8 cellular contexts compared by ENCODE assay signal in genomic region chr12:93378373-93379310, GRCh38. TPM values are rescaled to one million over a fixed set of nuclear protein-coding genes. Genes with fewer than 3 reads are reported as not detected.
DNase-seq lines count a peak whose midpoint lies in the region; ATAC-seq and TF ChIP-seq lines count a peak whose summit lies in the region.

No MANE protein-coding gene starts in this region.

- H3K79me1 ChIP-seq in mesendoderm (ENCODE audit: low read length), result peaks cover 4% of the 10 kb centered on the region

- H3K4me3 ChIP-seq in AG04450 (ENCODE audit: low read depth, low read length), result peak overlapping the region; percentile 91
- peak overlapping the region; percentile 95 for H3K4me3 ChIP-seq in mesendoderm (ENCODE audit: low read length)

- H2BK15ac ChIP-seq in mesendoderm (replicated peaks; ENCODE audit: low read depth), result no peak overlapping the region

- no peaks in the 10 kb centered on the region for H3K36me3 ChIP-seq in mesendoderm (ENCODE audit: control insufficient read depth, insufficient read depth, low read length)

- no peak overlapping the region for H4K5ac ChIP-seq in mesendoderm (ENCODE audit: low read length)

- ATAC-seq in GM18520 (IDR thresholded peaks at IDR 0.05; ENCODE audit: unreplicated experiment) (peak; percentile 16), HG03066 (IDR thresholded peaks at IDR 0.05; ENCODE audit: low read depth, unreplicated experiment) (peak; percentile 30)

- H3K23ac ChIP-seq in mesendoderm (ENCODE audit: low read length), result no peak overlapping the region

- H3K9me3 ChIP-seq in AG04450 (ENCODE audit: control insufficient read depth, insufficient read depth, low read length), result no peaks in the 10 kb centered on the region

- H2BK120ac ChIP-seq in mesendoderm (ENCODE audit: low read depth, low read length), result no peak overlapping the region

- H3K18ac ChIP-seq in mesendoderm (ENCODE audit: low read length), result peak overlapping the region; percentile 60

- H3K9ac ChIP-seq in mesendoderm (ENCODE audit: low read length), result peak overlapping the region; percentile 97

- POLR2A ChIA-PET in AG04450 (lab: Yijun Ruan, JAX), result interaction anchor here (1.0 kb wide), 1 partner anchor 9 kb away, joined by 3 read pairs; no protein-coding TSS in a partner anchor

- H4K8ac ChIP-seq in mesendoderm (ENCODE audit: low read depth, low read length), result no peak overlapping the region

- no peak for TF ChIP-seq CTCF in AG04450 (IDR thresholded peaks at IDR 0.05; ENCODE audit: low read depth, low read length)

- no peaks in the 10 kb centered on the region for H3K27me3 ChIP-seq in AG04450 (ENCODE audit: control insufficient read depth, insufficient read depth, low read length)
- H3K27me3 ChIP-seq in mesendoderm (ENCODE audit: insufficient read depth, low read length, poor library complexity), result no peaks in the 10 kb centered on the region

- DNase-seq in AG04450 (ENCODE audit: low read depth, low spot score) (peak; percentile 32), NCI-H526 treated with DMSO at 0.1 percent for 48 hours (lab: John Stamatoyannopoulos, UW) (peak; percentile 70), ecto neural progenitor cell (ENCODE audit: low spot score) (peak; percentile 72), mesendoderm (peak; percentile 75)
- DNase-seq in activated CD4-positive, alpha-beta T cell treated with anti-CD3 and anti-CD28 coated beads, Interleukin-2, amount 50 U/mL, for 4 hours, result peak; percentile 47 to 50
- peak; percentile 38 to 39 for DNase-seq in stimulated activated CD8-positive, alpha-beta memory T cell treated with anti-CD3 and anti-CD28 coated beads, Interleukin-15, amount 100 ng/mL, for 48 hours (ENCODE audit: low read depth in 2 of 2)

- H3K56ac ChIP-seq in mesendoderm (ENCODE audit: low read length), result peak overlapping the region; percentile 97

- H3K4me1 ChIP-seq in mesendoderm (ENCODE audit: control insufficient read depth, low read depth, low read length), result peaks cover 7% of the 10 kb centered on the region

- H3K79me2 ChIP-seq in mesendoderm (ENCODE audit: control insufficient read depth, insufficient read depth, low read length), result peaks cover 41% of the 10 kb centered on the region

- H3K4ac ChIP-seq in mesendoderm (ENCODE audit: low read depth, low read length), result peak overlapping the region; percentile 41

- WGBS in mesendoderm (ENCODE audit: extremely low coverage, insufficient coverage, low lambda C conversion rate), result no CpG with 5 or more reads among the region's 45 CpGs

- CTCF ChIA-PET in AG04450 (lab: Charles Lee), result interaction anchor here (6.4 kb wide), 1 partner anchor 391 kb away, joined by 49 read pairs; no protein-coding TSS in a partner anchor

- H3K4me2 ChIP-seq in mesendoderm (ENCODE audit: low read length), result peak overlapping the region; percentile 85

- H2AK5ac ChIP-seq in mesendoderm (ENCODE audit: low read length), result no peak overlapping the region

- peak overlapping the region; percentile 88 for H3K27ac ChIP-seq in AG04450 (ENCODE audit: low read depth, low read length)
- H3K27ac ChIP-seq in mesendoderm (ENCODE audit: low read depth, low read length), result no peak overlapping the region

- peak overlapping the region; percentile 56 for H2BK5ac ChIP-seq in mesendoderm (ENCODE audit: low read length)

RNA-seq across cellular contexts. Expression of gene NUDT4, which starts 0.9 kb away (rescaled TPM):
- polyA plus RNA-seq in AG04450 (2011; rRNA removed), result 49.1 and 77.7 TPM in 2 replicates
- 18.8 and 34.7 TPM in 2 replicates for polyA minus RNA-seq in AG04450 (2011; rRNA and poly(A)+ RNA removed)
- polyA plus RNA-seq in mesendoderm (2013, experiment 1 of 2), result 40.3 TPM
- 39.3 TPM for polyA plus RNA-seq in mesendoderm (2013, experiment 2 of 2)
